In the genomic region with DNA sequence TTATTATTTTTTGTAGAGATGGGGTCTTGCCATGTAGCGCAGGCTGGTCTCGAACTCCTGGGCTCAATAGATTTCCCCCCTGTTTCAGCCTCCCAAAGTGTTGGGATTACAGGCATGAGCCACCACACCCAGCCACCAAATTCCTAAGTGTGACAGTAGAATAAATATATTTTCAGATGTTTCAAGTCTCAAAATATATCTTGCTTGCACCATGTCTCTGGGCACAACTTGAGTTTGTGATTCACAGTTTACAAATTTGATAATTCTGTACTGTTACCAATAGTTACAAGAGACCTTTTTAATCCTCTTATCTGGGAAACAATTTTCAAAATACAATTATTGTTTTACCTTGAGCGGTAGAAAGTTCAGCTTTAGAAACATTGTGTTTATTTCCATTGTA, we compare ENCODE assay signal across 37 cellular contexts.
"Had no signal": no experiment of that assay in that cellular context is flagged by ENCODE, and none has a peak within 500 bp of the region (broad histone marks: within the 10 kb centered on the region; RNA-seq: fewer than 3 reads in every experiment).

No MANE protein-coding gene starts in this region.

- H3K9me3 ChIP-seq: ascending aorta had no signal

- H3K9me3 Mint-ChIP-seq: activated CD4-positive, alpha-beta memory T cell treated with anti-CD3 and anti-CD28 coated beads, Interleukin-2, amount 10 ng/mL, durations not matched to agents 7 days and 5 days; activated CD4-positive, alpha-beta T cell treated with anti-CD3 and anti-CD28 coated beads, Interleukin-2, amount 10 ng/mL, durations not matched to agents 7 days and 5 days; activated naive CD4-positive, alpha-beta T cell treated with anti-CD3 and anti-CD28 coated beads, Interleukin-2, amount 10 ng/mL, durations not matched to agents 7 days and 5 days; activated naive CD4-positive, alpha-beta T cell treated with anti-CD3 and anti-CD28 coated beads, Interleukin-2, amount 50 U/mL, for 24 hours; activated naive CD8-positive, alpha-beta T cell treated with anti-CD3 and anti-CD28 coated beads, Interleukin-2, amount 10 ng/mL, durations not matched to agents 7 days and 5 days; activated naive CD8-positive, alpha-beta T cell treated with anti-CD3 and anti-CD28 coated beads, Interleukin-2, amount 50 U/mL, for 24 hours; activated T-cell treated with anti-CD3 and anti-CD28 coated beads, Interleukin-2, amount 50 U/mL, for 24 hours; activated T-helper 2 cell treated with anti-CD3 and anti-CD28 coated beads, Interferon-gamma antibody, Interleukin-2, Interleukin-4, amounts not matched to agents 10 μg/mL and 5 μg/mL and 100 μg/mL, durations not matched to agents 14 hours and 24 hours and 36 hours; brain; central memory CD8-positive, alpha-beta T cell; T-helper 1 cell treated with Interleukin-12 subunit alpha and Interleukin-12 subunit beta and Interleukin-4 antibody, amounts not matched to agents 30 μg/mL and 1 μg/mL, for 36 hours; T-helper 2 cell treated with Interferon-gamma antibody and Interleukin-4, amounts not matched to agents 5 μg/mL and 100 μg/mL, for 36 hours had no signal

- H3K36me3 ChIP-seq: ascending aorta, cardiac muscle cell had no signal

- DNase-seq: activated CD4-positive, alpha-beta memory T cell treated with anti-CD3 and anti-CD28 coated beads, Interleukin-2, amount 10 ng/mL, durations not matched to agents 7 days and 5 days; activated CD4-positive, alpha-beta T cell treated with anti-CD3 and anti-CD28 coated beads for 1 hour; activated CD4-positive, alpha-beta T cell treated with anti-CD3 and anti-CD28 coated beads for 36 hours; activated CD4-positive, alpha-beta T cell treated with anti-CD3 and anti-CD28 coated beads for 48 hours; activated CD4-positive, alpha-beta T cell treated with anti-CD3 and anti-CD28 coated beads, Interleukin-2, amount 10 ng/mL, durations not matched to agents 7 days and 5 days; activated CD4-positive, alpha-beta T cell treated with anti-CD3 and anti-CD28 coated beads, Interleukin-2, amount 50 U/mL, for 48 hours; activated CD4-positive, CD25-positive, alpha-beta regulatory T cell; activated CD8-positive, alpha-beta memory T cell treated with anti-CD3 and anti-CD28 coated beads for 24 hours; activated CD8-positive, alpha-beta memory T cell treated with anti-CD3 and anti-CD28 coated beads, Interleukin-2, amount 10 ng/mL, durations not matched to agents 7 days and 5 days; activated CD8-positive, alpha-beta memory T cell treated with anti-CD3 and anti-CD28 coated beads, Interleukin-2, amount 50 U/mL, for 48 hours; activated CD8-positive, alpha-beta T cell treated with anti-CD3 and anti-CD28 coated beads, Interleukin-2, amount 10 ng/mL, durations not matched to agents 7 days and 5 days; activated effector memory CD4-positive, alpha-beta T cell treated with Interleukin-2 at 50 U/mL for 16 hours; activated gamma-delta T cell; activated naive CD4-positive, alpha-beta T cell treated with anti-CD3 and anti-CD28 coated beads, Interleukin-2, amount 10 ng/mL, durations not matched to agents 7 days and 5 days; activated naive CD4-positive, alpha-beta T cell treated with Interleukin-2 at 50 U/mL for 16 hours; activated naive CD8-positive, alpha-beta T cell treated with anti-CD3 and anti-CD28 coated beads, Interleukin-2, amount 10 ng/mL, durations not matched to agents 7 days and 5 days; activated naive CD8-positive, alpha-beta T cell treated with anti-CD3 and anti-CD28 coated beads, Interleukin-2, amount 50 U/mL, for 24 hours; activated T-cell treated with anti-CD3 and anti-CD28 coated beads, Interleukin-2, amount 50 U/mL, for 24 hours; activated T-cell treated with anti-CD3 and anti-CD28 coated beads, Interleukin-2, amount 50 U/mL, for 48 hours; amygdala; anterior cingulate cortex; caudate nucleus; cerebellar nuclear complex; T-helper 1 cell; T-helper 2 cell; T-helper 9 cell had no signal

- H3K27me3 Mint-ChIP-seq: activated CD4-positive, alpha-beta memory T cell treated with anti-CD3 and anti-CD28 coated beads, Interleukin-2, amount 10 ng/mL, durations not matched to agents 7 days and 5 days; activated CD4-positive, alpha-beta T cell treated with anti-CD3 and anti-CD28 coated beads for 36 hours; activated CD4-positive, alpha-beta T cell treated with anti-CD3 and anti-CD28 coated beads, Interleukin-2, amount 10 ng/mL, durations not matched to agents 7 days and 5 days; activated CD8-positive, alpha-beta memory T cell treated with anti-CD3 and anti-CD28 coated beads, Interleukin-2, amount 10 ng/mL, durations not matched to agents 7 days and 5 days; activated naive CD4-positive, alpha-beta T cell treated with anti-CD3 and anti-CD28 coated beads, Interleukin-2, amount 10 ng/mL, durations not matched to agents 7 days and 5 days; activated naive CD4-positive, alpha-beta T cell treated with anti-CD3 and anti-CD28 coated beads, Interleukin-2, amount 50 U/mL, for 24 hours; activated naive CD8-positive, alpha-beta T cell; activated naive CD8-positive, alpha-beta T cell treated with anti-CD3 and anti-CD28 coated beads, Interleukin-2, amount 10 ng/mL, durations not matched to agents 7 days and 5 days; activated naive CD8-positive, alpha-beta T cell treated with anti-CD3 and anti-CD28 coated beads, Interleukin-2, amount 50 U/mL, for 24 hours; activated T-cell treated with anti-CD3 and anti-CD28 coated beads, Interleukin-2, amount 50 U/mL, for 24 hours; central memory CD8-positive, alpha-beta T cell had no signal

- ATAC-seq: activated CD4-positive, alpha-beta T cell treated with anti-CD3 and anti-CD28 coated beads for 36 hours; activated CD4-positive, CD25-positive, alpha-beta regulatory T cell treated with anti-CD3 and anti-CD28 coated beads, Interleukin-2, amount 50 U/mL, for 24 hours; activated CD8-positive, alpha-beta memory T cell treated with anti-CD3 and anti-CD28 coated beads, Interleukin-2, amount 10 ng/mL, durations not matched to agents 7 days and 5 days; activated CD8-positive, alpha-beta T cell treated with anti-CD3 and anti-CD28 coated beads, Interleukin-2, amount 10 ng/mL, durations not matched to agents 7 days and 5 days; activated naive CD8-positive, alpha-beta T cell treated with anti-CD3 and anti-CD28 coated beads, Interleukin-2, amount 50 U/mL, for 24 hours had no signal

- H3K27me3 ChIP-seq: ascending aorta, cardiac muscle cell had no signal

- H3K4me3 ChIP-seq: ascending aorta, cardiac muscle cell had no signal

- H3K27ac ChIP-seq: ascending aorta, cardiac muscle cell, VCaP had no signal

- H3K27ac Mint-ChIP-seq: activated CD4-positive, alpha-beta memory T cell treated with anti-CD3 and anti-CD28 coated beads, Interleukin-2, amount 10 ng/mL, durations not matched to agents 7 days and 5 days; activated CD4-positive, alpha-beta T cell treated with anti-CD3 and anti-CD28 coated beads for 36 hours; activated CD4-positive, alpha-beta T cell treated with anti-CD3 and anti-CD28 coated beads, Interleukin-2, amount 10 ng/mL, durations not matched to agents 7 days and 5 days; activated CD8-positive, alpha-beta memory T cell treated with anti-CD3 and anti-CD28 coated beads, Interleukin-2, amount 10 ng/mL, durations not matched to agents 7 days and 5 days; activated CD8-positive, alpha-beta T cell treated with anti-CD3 and anti-CD28 coated beads, Interleukin-2, amount 10 ng/mL, durations not matched to agents 7 days and 5 days; activated naive CD4-positive, alpha-beta T cell treated with anti-CD3 and anti-CD28 coated beads, Interleukin-2, amount 10 ng/mL, durations not matched to agents 7 days and 5 days; activated naive CD4-positive, alpha-beta T cell treated with anti-CD3 and anti-CD28 coated beads, Interleukin-2, amount 50 U/mL, for 24 hours; activated naive CD8-positive, alpha-beta T cell; activated naive CD8-positive, alpha-beta T cell treated with anti-CD3 and anti-CD28 coated beads, Interleukin-2, amount 10 ng/mL, durations not matched to agents 7 days and 5 days; activated naive CD8-positive, alpha-beta T cell treated with anti-CD3 and anti-CD28 coated beads, Interleukin-2, amount 50 U/mL, for 24 hours; activated T-cell treated with anti-CD3 and anti-CD28 coated beads, Interleukin-2, amount 50 U/mL, for 24 hours; activated T-helper 2 cell treated with anti-CD3 and anti-CD28 coated beads, Interferon-gamma antibody, Interleukin-2, Interleukin-4, amounts not matched to agents 10 μg/mL and 5 μg/mL and 100 μg/mL, durations not matched to agents 14 hours and 24 hours and 36 hours; brain; T-helper 1 cell treated with Interleukin-12 subunit alpha and Interleukin-12 subunit beta and Interleukin-4 antibody, amounts not matched to agents 30 μg/mL and 1 μg/mL, for 36 hours; T-helper 2 cell treated with Interferon-gamma antibody and Interleukin-4, amounts not matched to agents 5 μg/mL and 100 μg/mL, for 36 hours had no signal

- H3K4me3 Mint-ChIP-seq: activated CD4-positive, alpha-beta memory T cell treated with anti-CD3 and anti-CD28 coated beads, Interleukin-2, amount 10 ng/mL, durations not matched to agents 7 days and 5 days; activated CD4-positive, alpha-beta T cell treated with anti-CD3 and anti-CD28 coated beads for 36 hours; activated CD4-positive, alpha-beta T cell treated with anti-CD3 and anti-CD28 coated beads, Interleukin-2, amount 10 ng/mL, durations not matched to agents 7 days and 5 days; activated CD8-positive, alpha-beta memory T cell treated with anti-CD3 and anti-CD28 coated beads, Interleukin-2, amount 10 ng/mL, durations not matched to agents 7 days and 5 days; activated CD8-positive, alpha-beta T cell treated with anti-CD3 and anti-CD28 coated beads, Interleukin-2, amount 10 ng/mL, durations not matched to agents 7 days and 5 days; activated naive CD4-positive, alpha-beta T cell treated with anti-CD3 and anti-CD28 coated beads, Interleukin-2, amount 10 ng/mL, durations not matched to agents 7 days and 5 days; activated naive CD4-positive, alpha-beta T cell treated with anti-CD3 and anti-CD28 coated beads, Interleukin-2, amount 50 U/mL, for 24 hours; activated naive CD8-positive, alpha-beta T cell; activated naive CD8-positive, alpha-beta T cell treated with anti-CD3 and anti-CD28 coated beads, Interleukin-2, amount 10 ng/mL, durations not matched to agents 7 days and 5 days; activated naive CD8-positive, alpha-beta T cell treated with anti-CD3 and anti-CD28 coated beads, Interleukin-2, amount 50 U/mL, for 24 hours; activated T-cell treated with anti-CD3 and anti-CD28 coated beads, Interleukin-2, amount 50 U/mL, for 24 hours; brain; central memory CD8-positive, alpha-beta T cell; T-helper 1 cell treated with Interleukin-12 subunit alpha and Interleukin-12 subunit beta and Interleukin-4 antibody, amounts not matched to agents 30 μg/mL and 1 μg/mL, for 36 hours; T-helper 2 cell treated with Interferon-gamma antibody and Interleukin-4, amounts not matched to agents 5 μg/mL and 100 μg/mL, for 36 hours had no signal

- H3K36me3 Mint-ChIP-seq: brain had no signal
